Comparison of ENCODE assay signal across 15 cellular contexts in genomic region chr12:82414926-82415325, GRCh38.
"Had no signal": no experiment of that assay in that cellular context is flagged by ENCODE, and none has a peak within 500 bp of the region (broad histone marks: within the 10 kb centered on the region; RNA-seq: fewer than 3 reads in every experiment).

No MANE protein-coding gene starts in this region.

- ATAC-seq: activated CD4-positive, CD25-positive, alpha-beta regulatory T cell treated with anti-CD3 and anti-CD28 coated beads, Interleukin-2, amount 50 U/mL, for 24 hours; heart left ventricle; mucosa of descending colon; naive thymus-derived CD8-positive, alpha-beta T cell; pancreas; T-cell had no signal

- DNase-seq: activated naive CD4-positive, alpha-beta T cell; aorta; caudate nucleus; colonic mucosa; heart left ventricle; immature natural killer cell; mucosa of descending colon; naive thymus-derived CD8-positive, alpha-beta T cell; pancreas; stimulated activated CD4-positive, alpha-beta T cell treated with anti-CD3 and anti-CD28 coated beads, Interleukin-12 subunit alpha, Interleukin-12 subunit beta, amount 100 ng/mL, for 4 hours; stimulated activated CD4-positive, alpha-beta T cell treated with anti-CD3 and anti-CD28 coated beads, Interleukin-2, amount 100 ng/mL, for 24 hours; T-cell; T1000 had no signal

- H3K4me3 ChIP-seq: colonic mucosa, heart left ventricle, lung, mucosa of descending colon, pancreas had no signal
